Comparison of ENCODE assay signal across 8 cellular contexts in the genomic region with DNA sequence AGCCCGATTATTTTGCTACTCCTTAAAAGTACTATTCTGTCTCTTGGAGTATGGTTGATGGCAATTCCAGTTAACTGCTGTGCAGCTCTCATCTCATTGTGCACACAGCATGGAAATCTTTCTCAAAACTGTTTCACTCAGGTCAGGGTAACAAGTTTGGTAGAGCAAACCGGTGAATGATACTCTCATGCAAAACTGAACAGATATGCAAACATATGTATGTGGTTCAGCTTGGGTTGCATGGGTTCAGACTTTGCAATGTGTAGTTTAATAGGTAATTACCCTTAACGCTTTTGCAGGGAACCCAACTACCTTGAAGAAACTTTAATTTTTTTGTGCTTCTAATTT. TPM values are rescaled to one million over a fixed set of nuclear protein-coding genes. Genes with fewer than 3 reads are reported as not detected.
DNase-seq lines count a peak whose midpoint lies in the region; ATAC-seq, FAIRE-seq and TF ChIP-seq lines count a peak whose summit lies in the region.

No MANE protein-coding gene starts in this region.

- POLR2A ChIA-PET in activated CD8-positive, alpha-beta T cell treated with anti-CD3 and anti-CD28 coated beads, Interleukin-2, amount 10 ng/mL, durations not matched to agents 7 days and 5 days (lab: Charles Lee): interaction anchor here (1.1 to 4.0 kb wide), 3 partner anchors 12 to 762 kb away, joined by 7 to 54 read pairs (median 23); a partner anchor contains a TSS
- POLR2A ChIA-PET in RWPE1 (lab: Yijun Ruan, JAX; ENCODE audit: low non-redundant PET): interaction anchor here (0.5 to 3.4 kb wide), 2 partner anchors 115 to 153 kb away, joined by 3 to 33 read pairs; no protein-coding TSS in a partner anchor

- CTCF ChIA-PET in activated CD8-positive, alpha-beta T cell treated with anti-CD3 and anti-CD28 coated beads, Interleukin-2, amount 10 ng/mL, durations not matched to agents 7 days and 5 days (lab: Charles Lee): interaction anchor here (0.9 to 7.1 kb wide), 4 partner anchors 52 to 126 kb away, joined by 3 to 47 read pairs (median 6); no protein-coding TSS in a partner anchor
- CTCF ChIA-PET in RWPE1 (lab: Yijun Ruan, JAX): interaction anchor here (1.0 to 1.7 kb wide), 3 partner anchors 112 to 279 kb away, joined by 3 to 4 read pairs (median 3); no protein-coding TSS in a partner anchor

- no peaks in the 10 kb centered on the region for H3K9me1 ChIP-seq in keratinocyte (ENCODE audit: control insufficient read depth, extremely low read depth, insufficient read depth, low read length)

- H3K36me3 ChIP-seq in keratinocyte (ENCODE audit: control insufficient read depth in 2 of 2, extremely low read depth in 1 of 2, insufficient read depth in 2 of 2, low read length in 2 of 2) (peaks cover 6 to 29% of the 10 kb centered on the region in 2 experiments), thyroid gland (peaks cover 7 to 14% of the 10 kb centered on the region in 2 donors)

- no peak for DNase-seq in activated T-cell treated with anti-CD3 and anti-CD28 coated beads, Interleukin-2, amount 50 U/mL, for 24 hours
- no peak for DNase-seq in activated T-cell treated with anti-CD3 and anti-CD28 coated beads, Interleukin-2, amount 50 U/mL, for 1 hour
- peak; percentile 18 for DNase-seq in activated CD8-positive, alpha-beta T cell treated with anti-CD3 and anti-CD28 coated beads, Interleukin-2, amount 10 ng/mL, durations not matched to agents 7 days and 5 days
- DNase-seq in keratinocyte (ENCODE audit: low read depth, low spot score): no peak
- DNase-seq in thyroid gland: no peak
- no peak for DNase-seq in RWPE1 (ENCODE audit: low spot score)
- DNase-seq in stimulated activated CD4-positive, alpha-beta T cell treated with anti-CD3 and anti-CD28 coated beads, Interleukin-12 subunit alpha, Interleukin-12 subunit beta, amount 100 ng/mL, for 4 hours: no peak
- DNase-seq in AML-193 (lab: John Stamatoyannopoulos, UW): no peak

- H3K4me3 ChIP-seq in keratinocyte (ENCODE audit: control insufficient read depth in 2 of 3, extremely low read depth in 1 of 3, insufficient read depth in 2 of 3, low read depth in 1 of 3, low read length in 3 of 3): peak overlapping the region; percentile 90 to 94 (median 93)
- peak overlapping the region in 2 of 3 donors; percentile 1 to 94 for H3K4me3 ChIP-seq in thyroid gland (replicated peaks in 1 of 3)

- intact Hi-C loops in thyroid gland (cut with DNase I): loop anchor here (10.0 kb wide), 2 partner anchors 68 to 122 kb away; no protein-coding TSS in a partner anchor

- peaks cover 41% of the 10 kb centered on the region for H3K36me3 Mint-ChIP-seq in activated T-cell treated with anti-CD3 and anti-CD28 coated beads, Interleukin-2, amount 50 U/mL, for 24 hours (ENCODE audit: low read depth)
- peaks cover 39% of the 10 kb centered on the region for H3K36me3 Mint-ChIP-seq in activated CD8-positive, alpha-beta T cell treated with anti-CD3 and anti-CD28 coated beads, Interleukin-2, amount 10 ng/mL, durations not matched to agents 7 days and 5 days (ENCODE audit: low read depth)

- no peaks in the 10 kb centered on the region for H3K27me3 Mint-ChIP-seq in activated T-cell treated with anti-CD3 and anti-CD28 coated beads, Interleukin-2, amount 50 U/mL, for 24 hours
- peaks cover 1% of the 10 kb centered on the region for H3K27me3 Mint-ChIP-seq in activated CD8-positive, alpha-beta T cell treated with anti-CD3 and anti-CD28 coated beads, Interleukin-2, amount 10 ng/mL, durations not matched to agents 7 days and 5 days (ENCODE audit: low read depth)

- H3K27ac ChIP-seq in keratinocyte (ENCODE audit: control insufficient read depth, insufficient read depth, low read length): peak overlapping the region; percentile 87
- H3K27ac ChIP-seq in thyroid gland: peak overlapping the region; percentile 96 to 99 (median 98)
- H3K27ac ChIP-seq in RWPE1: no peak overlapping the region

- no peak for ATAC-seq in activated CD8-positive, alpha-beta T cell treated with anti-CD3 and anti-CD28 coated beads, Interleukin-2, amount 10 ng/mL, durations not matched to agents 7 days and 5 days

- H3K9me3 Mint-ChIP-seq in activated T-cell treated with anti-CD3 and anti-CD28 coated beads, Interleukin-2, amount 50 U/mL, for 24 hours: no peaks in the 10 kb centered on the region
- H3K9me3 Mint-ChIP-seq in activated CD8-positive, alpha-beta T cell treated with anti-CD3 and anti-CD28 coated beads, Interleukin-2, amount 10 ng/mL, durations not matched to agents 7 days and 5 days (ENCODE audit: insufficient read depth): no peaks in the 10 kb centered on the region

- dilution Hi-C loops in keratinocyte (cut with MboI; ENCODE audit: extremely low pct_ligation_motif_present, low sequenced_read_pairs): loop anchor here (25.0 kb wide), 1 partner anchor 150 kb away; no protein-coding TSS in a partner anchor

- H3K9me3 ChIP-seq in keratinocyte (ENCODE audit: control insufficient read depth, low read depth, low read length) (no peaks in the 10 kb centered on the region), thyroid gland (no peaks in the 10 kb centered on the region)

- no peak for FAIRE-seq in keratinocyte (lab: Jason Lieb, UNC)

- peak overlapping the region; percentile 99 for H3K9ac ChIP-seq in keratinocyte (ENCODE audit: control insufficient read depth, extremely low read depth, insufficient read depth, low read length)

- H3K4me3 Mint-ChIP-seq in activated T-cell treated with anti-CD3 and anti-CD28 coated beads, Interleukin-2, amount 50 U/mL, for 24 hours: peak overlapping the region; percentile 89
- peak overlapping the region; percentile 95 for H3K4me3 Mint-ChIP-seq in activated CD8-positive, alpha-beta T cell treated with anti-CD3 and anti-CD28 coated beads, Interleukin-2, amount 10 ng/mL, durations not matched to agents 7 days and 5 days

- H3K4me1 Mint-ChIP-seq in activated T-cell treated with anti-CD3 and anti-CD28 coated beads, Interleukin-2, amount 50 U/mL, for 24 hours (ENCODE audit: low read depth): peaks cover 44% of the 10 kb centered on the region
- peaks cover 38% of the 10 kb centered on the region for H3K4me1 Mint-ChIP-seq in activated CD8-positive, alpha-beta T cell treated with anti-CD3 and anti-CD28 coated beads, Interleukin-2, amount 10 ng/mL, durations not matched to agents 7 days and 5 days (ENCODE audit: low read depth)

- 49 to 54% methylated on average over 3 of the region's 3 CpGs for WGBS in thyroid gland, 2 donors

- peak overlapping the region; percentile 98 for H3K27ac Mint-ChIP-seq in activated T-cell treated with anti-CD3 and anti-CD28 coated beads, Interleukin-2, amount 50 U/mL, for 24 hours
- peak overlapping the region; percentile 90 for H3K27ac Mint-ChIP-seq in activated CD8-positive, alpha-beta T cell treated with anti-CD3 and anti-CD28 coated beads, Interleukin-2, amount 10 ng/mL, durations not matched to agents 7 days and 5 days

- TF ChIP-seq CTCF in keratinocyte (optimal IDR thresholded peaks at IDR 0.05 in 1 of 3, IDR thresholded peaks at IDR 0.05 in 1 of 3, conservative IDR thresholded peaks at IDR 0.05 in 1 of 3; ENCODE audit: extremely low read depth in 1 of 3, insufficient read depth in 2 of 3, low read length in 3 of 3) (no peak), thyroid gland (IDR thresholded peaks at IDR 0.05) (no peak), RWPE1 (conservative IDR thresholded peaks at IDR 0.05; ENCODE audit: low read depth) (no peak)

- peaks cover 12% of the 10 kb centered on the region for H4K20me1 ChIP-seq in keratinocyte (ENCODE audit: control insufficient read depth, extremely low read depth, insufficient read depth, low read length)

- H3K27me3 ChIP-seq in keratinocyte (ENCODE audit: control insufficient read depth, extremely low read depth, insufficient read depth, low read length) (no peaks in the 10 kb centered on the region), thyroid gland (no peaks in the 10 kb centered on the region)

- peaks cover 25% of the 10 kb centered on the region for H3K79me2 ChIP-seq in keratinocyte (ENCODE audit: control insufficient read depth, insufficient read depth, low read length)

- no peak for TF ChIP-seq POLR2A in thyroid gland (IDR thresholded peaks at IDR 0.05)

- peak overlapping the region; percentile 96 for H3K4me2 ChIP-seq in keratinocyte (ENCODE audit: control insufficient read depth, extremely low read depth, insufficient read depth, low read depth, low read length)

- H3K4me1 ChIP-seq in keratinocyte (ENCODE audit: control insufficient read depth, extremely low read depth, insufficient read depth, low read length): peaks cover 33% of the 10 kb centered on the region
- peaks cover 15 to 27% of the 10 kb centered on the region in 2 donors for H3K4me1 ChIP-seq in thyroid gland

- H2AFZ ChIP-seq in keratinocyte (ENCODE audit: control insufficient read depth, low read length): no peak overlapping the region

RNA-seq across cellular contexts. Expression of a gene that starts 2.2 kb away (rescaled TPM):
- total RNA-seq in activated CD8-positive, alpha-beta T cell treated with anti-CD3 and anti-CD28 coated beads, Interleukin-2, amount 10 ng/mL, durations not matched to agents 7 days and 5 days: 10 to 100 TPM; 17.9 to 21.7 TPM
- polyA plus RNA-seq in keratinocyte: 109 to 151 TPM (median 124 TPM) in 3 replicates
- 1,390 TPM for polyA plus RNA-seq in keratinocyte (2011; ENCODE audit: low read depth)
- 126 and 131 TPM in 2 replicates for polyA plus RNA-seq in keratinocyte (2011; cell fraction: cytosol; rRNA removed)
- polyA plus RNA-seq in keratinocyte (2011; cell fraction: nucleus; rRNA removed): 339 and 428 TPM in 2 replicates
- polyA plus RNA-seq in keratinocyte (2012; ENCODE audit: low replicate concordance): 154 and 570 TPM in 2 replicates
- 14.5 to 23.3 TPM (median 21.1 TPM) in 3 replicates for polyA minus RNA-seq in keratinocyte
- 74.4 TPM for polyA minus RNA-seq in keratinocyte (2011; cell fraction: cytosol; rRNA and poly(A)+ RNA removed)
- polyA minus RNA-seq in keratinocyte (2011; cell fraction: nucleus; rRNA and poly(A)+ RNA removed): 88.8 and 96.5 TPM in 2 replicates
- total RNA-seq in thyroid gland: 10 to 100 TPM; 27.2 to 95.5 (median 62.9) TPM
